In the genomic region with DNA sequence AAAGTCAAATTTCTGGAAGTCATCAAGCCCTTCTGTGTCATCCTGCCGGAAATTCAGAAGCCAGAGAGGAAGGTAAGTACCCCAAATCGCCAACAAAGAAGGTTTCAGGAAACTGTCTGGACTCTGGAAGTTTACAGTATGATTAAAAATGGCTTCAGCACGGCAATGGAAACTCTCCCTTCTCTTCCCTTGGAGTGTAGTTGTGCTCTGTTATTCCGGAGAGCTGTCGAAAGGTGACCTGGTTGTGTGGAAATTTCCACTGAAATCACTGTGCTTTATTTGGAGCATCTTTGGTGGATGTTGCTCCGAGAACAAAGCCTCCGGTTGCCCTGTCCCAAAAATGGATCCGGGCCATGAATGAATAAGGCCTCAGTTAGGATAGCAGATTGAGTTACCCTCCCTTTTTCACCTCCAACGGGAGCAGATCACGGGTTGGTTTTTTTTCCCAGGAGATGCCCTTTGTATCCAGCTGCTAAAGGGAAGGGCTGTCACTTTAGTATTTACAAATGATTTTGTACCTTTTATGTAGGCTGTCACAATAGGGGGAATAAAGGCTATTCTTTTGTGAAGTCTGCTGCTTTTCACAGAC, we compare ENCODE assay signal across 8 cellular contexts. TPM values are rescaled to one million over a fixed set of nuclear protein-coding genes. Genes with fewer than 3 reads are reported as not detected.
DNase-seq lines count a peak whose midpoint lies in the region; FAIRE-seq and TF ChIP-seq lines count a peak whose summit lies in the region.

No MANE protein-coding gene starts in this region.

- H3K9me3 ChIP-seq in astrocyte (ENCODE audit: insufficient read depth, low read depth, low read length) (no peaks in the 10 kb centered on the region), testis (no peaks in the 10 kb centered on the region)

- H4K20me1 ChIP-seq in astrocyte (ENCODE audit: insufficient read depth, low read length), result peaks cover 52% of the 10 kb centered on the region

- peaks cover 34% of the 10 kb centered on the region for H3K4me1 ChIP-seq in astrocyte (ENCODE audit: insufficient read depth, low read length)
- peaks cover 28% of the 10 kb centered on the region for H3K4me1 ChIP-seq in testis

- H3K4me3 ChIP-seq in AG09309 (ENCODE audit: control insufficient read depth, low read depth, low read length), result peak overlapping the region; percentile 76
- peak overlapping the region; percentile 100 for H3K4me3 ChIP-seq in astrocyte (ENCODE audit: insufficient read depth, low read depth, low read length)
- peak overlapping the region; percentile 93 to 95 for H3K4me3 ChIP-seq in testis

- peak overlapping the region; percentile 97 for H3K27ac Mint-ChIP-seq in astrocyte (ENCODE audit: unreplicated experiment)

- H3K36me3 Mint-ChIP-seq in astrocyte (ENCODE audit: low read depth, unreplicated experiment), result peaks cover 16% of the 10 kb centered on the region

- no peak for DNase-seq in AG09309 (ENCODE audit: low read depth)
- DNase-seq in HT-29 (ENCODE audit: low spot score), result peak; percentile 52
- DNase-seq in astrocyte (ENCODE audit: low read depth), result no peak
- no peak for DNase-seq in testis
- DNase-seq in superior temporal gyrus (ENCODE audit: extremely low spot score), result no peak
- no peak for DNase-seq in GOT3 (lab: John Stamatoyannopoulos, UW)
- no peak for DNase-seq in mucosa of gallbladder (ENCODE audit: low spot score)

- H3K27me3 Mint-ChIP-seq in astrocyte (ENCODE audit: low read depth, unreplicated experiment), result peaks cover 4% of the 10 kb centered on the region

- FAIRE-seq in astrocyte (lab: Jason Lieb, UNC), result no peak

- no peak for TF ChIP-seq CTCF in AG09309 (IDR thresholded peaks at IDR 0.05; ENCODE audit: control insufficient read depth, insufficient read depth, low read depth, low read length, missing control alignments)
- no peak for TF ChIP-seq CTCF in astrocyte (IDR thresholded peaks at IDR 0.05; ENCODE audit: insufficient read depth, low read depth, low read length)
- no peak for TF ChIP-seq CTCF in testis (IDR thresholded peaks at IDR 0.05)

- H3K36me3 ChIP-seq in astrocyte (ENCODE audit: insufficient read depth, low read length) (peaks cover 25% of the 10 kb centered on the region), testis (ENCODE audit: low read depth, missing control alignments) (no peaks in the 10 kb centered on the region)

- no peak overlapping the region for H2AFZ ChIP-seq in astrocyte (ENCODE audit: low read depth, low read length)

- H3K4me2 ChIP-seq in astrocyte (ENCODE audit: low read length), result peak overlapping the region; percentile 93

- H3K27me3 ChIP-seq in astrocyte (ENCODE audit: insufficient read depth, low read length) (no peaks in the 10 kb centered on the region), layer of hippocampus (ENCODE audit: control insufficient read depth, insufficient read depth, low read length) (no peaks in the 10 kb centered on the region), testis (no peaks in the 10 kb centered on the region)

- WGBS in testis, 2 donors, result 1% methylated on average over 10 of the region's 10 CpGs

- H3K9me3 Mint-ChIP-seq in astrocyte (ENCODE audit: unreplicated experiment), result no peaks in the 10 kb centered on the region

- peaks cover 58% of the 10 kb centered on the region for H3K79me2 ChIP-seq in astrocyte (ENCODE audit: insufficient read depth, low read length)

- H3K9ac ChIP-seq in astrocyte (ENCODE audit: low read length), result peak overlapping the region; percentile 99

- H3K27ac ChIP-seq in astrocyte (ENCODE audit: low read depth, low read length), result peak overlapping the region; percentile 94
- H3K27ac ChIP-seq in layer of hippocampus (ENCODE audit: low read depth, low read length), result peak overlapping the region; percentile 76
- H3K27ac ChIP-seq in testis, result peak overlapping the region; percentile 86

- H3K4me3 Mint-ChIP-seq in astrocyte (ENCODE audit: unreplicated experiment), result peak overlapping the region; percentile 99

- no peak for TF ChIP-seq POLR2A in testis (IDR thresholded peaks at IDR 0.05)

- intact Hi-C loops in testis (cut with DNase I; ENCODE audit: low total_unique reads), result no loop called here

- peaks cover 30% of the 10 kb centered on the region for H3K4me1 Mint-ChIP-seq in astrocyte (ENCODE audit: low read depth, unreplicated experiment)

RNA-seq across cellular contexts. Expression of a gene that starts 0.7 kb away (rescaled TPM):
- 248 and 249 TPM in 2 replicates for total RNA-seq in HT-29 (2014; rRNA removed; shearing (Covaris generic))
- total RNA-seq in astrocyte (400 and 432 TPM in 2 replicates), testis (100 to 1,000 TPM; 129 to 137 TPM), mucosa of gallbladder (203 TPM)
- 119 TPM for polyA plus RNA-seq in testis (ENCODE audit: insufficient read depth, low read depth, low replicate concordance)
